1 cellular context compared by ENCODE assay signal in genomic region chr9:133893191-133893994, GRCh38.
TF ChIP-seq lines count a peak whose summit lies in the region.

No MANE protein-coding gene starts in this region.

TF ChIP-seq in IMR-90, 13 proteins besides CTCF, POLR2A, EP300 and RAD21:
- TF ChIP-seq MAZ (IDR thresholded peaks at IDR 0.05; ENCODE audit: borderline replicate concordance, low read depth, low read length), result no peak
- no peak for TF ChIP-seq RFX5 (IDR thresholded peaks at IDR 0.05; ENCODE audit: low read depth, low read length)
- no peak for TF ChIP-seq CHD1 (IDR thresholded peaks at IDR 0.05; ENCODE audit: low read depth, low read length)
TF ChIP-seq in IMR-90: peak in this region for 0.
